Comparison of ENCODE assay signal across 10 cellular contexts in the genomic region with DNA sequence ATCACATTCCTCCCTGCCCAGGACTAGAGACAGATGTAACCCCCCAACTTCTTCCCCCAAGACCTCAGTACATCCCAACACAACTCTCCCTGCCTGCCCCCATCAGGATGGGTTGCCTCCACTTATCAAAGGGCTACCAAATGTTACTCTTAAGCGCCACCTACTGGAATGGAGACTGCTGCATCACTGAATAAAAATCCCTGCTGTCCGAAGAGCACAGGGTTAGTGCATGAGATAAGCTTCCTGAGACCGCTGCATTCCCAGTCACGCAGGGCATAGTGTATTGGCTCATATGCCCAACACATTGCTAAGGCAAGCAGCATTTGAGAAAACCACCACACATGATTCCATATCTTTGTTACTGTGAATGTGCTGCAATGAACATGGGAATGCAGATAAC.
DNase-seq lines count a peak whose midpoint lies in the region; ATAC-seq and TF ChIP-seq lines count a peak whose summit lies in the region.
"Had no signal": no experiment of that assay in that cellular context is flagged by ENCODE, and none has a peak within 500 bp of the region (broad histone marks: within the 10 kb centered on the region; RNA-seq: fewer than 3 reads in every experiment).

No MANE protein-coding gene starts in this region.

- no peak overlapping the region for H3K27ac Mint-ChIP-seq in Calu3 (ENCODE audit: unreplicated experiment)
- H3K27ac Mint-ChIP-seq in activated T-cell treated with anti-CD3 and anti-CD28 coated beads, Interleukin-2, amount 50 U/mL, for 24 hours, result no peak overlapping the region
- H3K27ac Mint-ChIP-seq: activated T-helper 17 cell treated with anti-CD3 and anti-CD28 coated beads, Interleukin-2, amount 50 U/mL, for 72 hours had no signal

- no TSS peak for BruUV-seq in Calu3 (replicated peaks; lab: Mats Ljungman, UMichigan)

- intact Hi-C loops in Calu3 (cut with micrococcal nuclease; ENCODE audit: unreplicated experiment), result no loop called here

- H4K20me1 ChIP-seq in OCI-LY3 (ENCODE audit: insufficient read depth, low read length), result no peaks in the 10 kb centered on the region

- no peaks in the 10 kb centered on the region for H3K9me3 ChIP-seq in OCI-LY3 (ENCODE audit: insufficient read depth, low read length)

- H3K79me2 ChIP-seq in OCI-LY3 (ENCODE audit: low read length), result no peaks in the 10 kb centered on the region

- CTCF ChIA-PET in Calu3 (lab: Charles Lee), result no interaction called here

- H3K4me3 ChIP-seq in OCI-LY3 (ENCODE audit: low read length), result peak overlapping the region; percentile 78
- H3K4me3 ChIP-seq: lung had no signal

- ATAC-seq in GM21576 (IDR thresholded peaks at IDR 0.05; ENCODE audit: unreplicated experiment) (peak; percentile 69), HG03196 (IDR thresholded peaks at IDR 0.05; ENCODE audit: unreplicated experiment) (no peak)
- ATAC-seq: activated T-helper 17 cell treated with anti-CD3 and anti-CD28 coated beads, Interleukin-2, amount 50 U/mL, for 72 hours had no signal

- no peaks in the 10 kb centered on the region for H3K4me1 Mint-ChIP-seq in Calu3 (ENCODE audit: low read depth, unreplicated experiment)
- H3K4me1 Mint-ChIP-seq in activated T-cell treated with anti-CD3 and anti-CD28 coated beads, Interleukin-2, amount 50 U/mL, for 24 hours (ENCODE audit: low read depth), result no peaks in the 10 kb centered on the region
- H3K4me1 Mint-ChIP-seq: activated T-helper 17 cell treated with anti-CD3 and anti-CD28 coated beads, Interleukin-2, amount 50 U/mL, for 72 hours had no signal

- no peaks in the 10 kb centered on the region for H3K36me3 Mint-ChIP-seq in Calu3 (ENCODE audit: insufficient read depth, unreplicated experiment)
- H3K36me3 Mint-ChIP-seq in activated T-cell treated with anti-CD3 and anti-CD28 coated beads, Interleukin-2, amount 50 U/mL, for 24 hours (ENCODE audit: low read depth), result no peaks in the 10 kb centered on the region

- peak overlapping the region; percentile 56; the same call in 1 of the 2 replicates for H2AFZ ChIP-seq in OCI-LY3 (ENCODE audit: low read depth, low read length)

- no peak overlapping the region for H3K27ac ChIP-seq in OCI-LY3 (ENCODE audit: low read length)

- TF ChIP-seq CTCF in Calu3 (IDR thresholded peaks at IDR 0.05; ENCODE audit: unreplicated experiment), result peak; percentile 43
- peak; percentile 77 for TF ChIP-seq CTCF in OCI-LY3 (IDR thresholded peaks at IDR 0.05; ENCODE audit: low read depth, low read length)

- H3K27me3 ChIP-seq in OCI-LY3 (ENCODE audit: low read depth, low read length), result no peaks in the 10 kb centered on the region

- H3K4me1 ChIP-seq in OCI-LY3 (ENCODE audit: low read length), result peaks cover 4% of the 10 kb centered on the region; the same call in 1 of the 2 replicates

- peak overlapping the region; percentile 66 for H3K4me2 ChIP-seq in OCI-LY3 (ENCODE audit: low read length)

- H3K4me3 Mint-ChIP-seq in Calu3 (ENCODE audit: low read depth, unreplicated experiment), result no peak overlapping the region
- H3K4me3 Mint-ChIP-seq in activated T-cell treated with anti-CD3 and anti-CD28 coated beads, Interleukin-2, amount 50 U/mL, for 24 hours, result no peak overlapping the region
- H3K4me3 Mint-ChIP-seq: activated T-helper 17 cell treated with anti-CD3 and anti-CD28 coated beads, Interleukin-2, amount 50 U/mL, for 72 hours had no signal

- no peaks in the 10 kb centered on the region for H3K9me3 Mint-ChIP-seq in Calu3 (ENCODE audit: low read depth, unreplicated experiment)
- H3K9me3 Mint-ChIP-seq in activated T-cell treated with anti-CD3 and anti-CD28 coated beads, Interleukin-2, amount 50 U/mL, for 24 hours, result no peaks in the 10 kb centered on the region
- H3K9me3 Mint-ChIP-seq: activated T-helper 17 cell treated with anti-CD3 and anti-CD28 coated beads, Interleukin-2, amount 50 U/mL, for 72 hours had no signal

- no peaks in the 10 kb centered on the region for H3K36me3 ChIP-seq in OCI-LY3 (replicated peaks; ENCODE audit: low read depth, low read length)

- no peak for DNase-seq in Calu3
- peak; percentile 5 for DNase-seq in hepatic stellate cell (ENCODE audit: low spot score)
- DNase-seq in activated T-cell treated with anti-CD3 and anti-CD28 coated beads, Interleukin-2, amount 50 U/mL, for 24 hours, result no peak
- no peak for DNase-seq in NCI-H526 treated with DMSO at 0.1 percent for 48 hours (lab: John Stamatoyannopoulos, UW)
- no peak for DNase-seq in KG1 (lab: John Stamatoyannopoulos, UW)

- no peaks in the 10 kb centered on the region for H3K27me3 Mint-ChIP-seq in Calu3 (ENCODE audit: unreplicated experiment)
- peaks cover 13% of the 10 kb centered on the region for H3K27me3 Mint-ChIP-seq in activated T-cell treated with anti-CD3 and anti-CD28 coated beads, Interleukin-2, amount 50 U/mL, for 24 hours
- H3K27me3 Mint-ChIP-seq: activated T-helper 17 cell treated with anti-CD3 and anti-CD28 coated beads, Interleukin-2, amount 50 U/mL, for 72 hours had no signal

- H3K9ac ChIP-seq in OCI-LY3 (ENCODE audit: low read length), result peak overlapping the region; percentile 23; the same call in 1 of the 2 replicates
